Comparison of ENCODE assay signal across 20 cellular contexts in genomic region chr22:27391092-27391770, GRCh38.
DNase-seq lines count a peak whose midpoint lies in the region; ATAC-seq, FAIRE-seq and TF ChIP-seq lines count a peak whose summit lies in the region.
"Had no signal": no experiment of that assay in that cellular context is flagged by ENCODE, and none has a peak within 500 bp of the region (broad histone marks: within the 10 kb centered on the region; RNA-seq: fewer than 3 reads in every experiment).

No MANE protein-coding gene starts in this region.

- H3K27ac ChIP-seq in HEK293 (ENCODE audit: extremely low read depth, low read depth, low read length) (no peak overlapping the region), kidney (ENCODE audit: low read depth in 2 of 2, low read length in 2 of 2) (no peak overlapping the region)
- H3K27ac ChIP-seq: ascending aorta, PC-9, SJCRH30 had no signal

- ATAC-seq in sciatic nerve: peak; percentile 91
- no peak for ATAC-seq in HG02798 (IDR thresholded peaks at IDR 0.05; ENCODE audit: poor library complexity, unreplicated experiment)

- H3K9ac ChIP-seq in kidney (ENCODE audit: low read length in 2 of 2): no peak overlapping the region

- DNase-seq in fibroblast of pulmonary artery (ENCODE audit: low read depth) (peak; percentile 44), kidney (peak; percentile 91), sciatic nerve (ENCODE audit: low spot score) (peak; percentile 73), NCI-H146 (lab: John Stamatoyannopoulos, UW) (no peak), activated gamma-delta T cell (lab: John Stamatoyannopoulos, UW) (no peak), DMS79 (lab: John Stamatoyannopoulos, UW) (no peak)
- DNase-seq: activated CD4-positive, alpha-beta T cell treated with anti-CD3 and anti-CD28 coated beads, Interleukin-2, amount 50 U/mL, for 1 hour; activated CD8-positive, alpha-beta memory T cell treated with anti-CD3 and anti-CD28 coated beads, Interleukin-2, amount 50 U/mL, for 48 hours; activated gamma-delta T cell treated with Interleukin-2 at 50 U/mL for 16 hours; foreskin fibroblast; KBM-7; NCI-H187; NCI-H345; nucleus accumbens; PC-9; SJCRH30 had no signal

- no peak for TF ChIP-seq CTCF in HEK293 (tag by site-specific recombination; IDR thresholded peaks at IDR 0.05)
- peak; percentile 2 for TF ChIP-seq CTCF in fibroblast of pulmonary artery (IDR thresholded peaks at IDR 0.05; ENCODE audit: low read length, missing control alignments)
- TF ChIP-seq CTCF in kidney (IDR thresholded peaks at IDR 0.05; ENCODE audit: borderline replicate concordance, extremely low read depth, insufficient read depth): no peak

- intact Hi-C loops in kidney (cut with DNase I) (no loop called here), sciatic nerve (cut with DNase I) (no loop called here)

- peaks cover 8% of the 10 kb centered on the region for H3K4me1 ChIP-seq in HEK293 (ENCODE audit: control insufficient read depth, insufficient read depth, low read length)
- H3K4me1 ChIP-seq in kidney (ENCODE audit: control insufficient read depth in 1 of 2, insufficient read depth in 1 of 2, low read depth in 1 of 2, low read length in 2 of 2): no peaks in the 10 kb centered on the region
- H3K4me1 ChIP-seq: ascending aorta had no signal

- POLR2A ChIA-PET in HEK293 (lab: Yijun Ruan, JAX): no interaction called here

- no peak for FAIRE-seq in kidney (lab: Jason Lieb, UNC)
- FAIRE-seq: endothelial cell of umbilical vein had no signal

- H3K4me3 ChIP-seq in HEK293 (ENCODE audit: low read depth, low read length): no peak overlapping the region
- H3K4me3 ChIP-seq in fibroblast of pulmonary artery (replicated peaks; ENCODE audit: low read depth, low read length): no peak overlapping the region
- no peak overlapping the region for H3K4me3 ChIP-seq in kidney (ENCODE audit: low read length in 2 of 2)
- H3K4me3 ChIP-seq: ascending aorta, PC-9, SJCRH30 had no signal

- no peaks in the 10 kb centered on the region for H3K9me3 ChIP-seq in HEK293 (ENCODE audit: control insufficient read depth, insufficient read depth, low read depth, low read length)
- H3K9me3 ChIP-seq in kidney (ENCODE audit: control insufficient read depth in 1 of 2, low read length in 2 of 2): no peaks in the 10 kb centered on the region
- H3K9me3 ChIP-seq: ascending aorta, SJCRH30 had no signal

- CTCF ChIA-PET in HEK293 (lab: Yijun Ruan, JAX): interaction anchor here (1.1 kb wide), 1 partner anchor 1026 kb away, joined by 3 read pairs; no protein-coding TSS in a partner anchor

- H3K36me3 ChIP-seq in HEK293 (ENCODE audit: control insufficient read depth in 2 of 2, insufficient read depth in 1 of 2, low read length in 2 of 2): no peaks in the 10 kb centered on the region
- H3K36me3 ChIP-seq in kidney (ENCODE audit: control insufficient read depth in 1 of 2, insufficient read depth in 2 of 2, low read length in 2 of 2): no peaks in the 10 kb centered on the region
- H3K36me3 ChIP-seq: ascending aorta, SJCRH30 had no signal

TF ChIP-seq in HEK293, 187 proteins besides CTCF, POLR2A, EP300 and RAD21:
- TF ChIP-seq ZNF830 (tag by site-specific recombination; IDR thresholded peaks at IDR 0.05; ENCODE audit: low read depth): no peak
- peak; percentile 56; the same call in 1 of the 2 replicates for TF ChIP-seq EGR2 (tag by site-specific recombination; IDR thresholded peaks at IDR 0.05; ENCODE audit: low read depth)
- TF ChIP-seq ZFHX2 (tag by site-specific recombination; conservative IDR thresholded peaks at IDR 0.05): peak; percentile 41; the same call in 1 of the 2 replicates
- no peak for TF ChIP-seq ZNF292 (tag by site-specific recombination; IDR thresholded peaks at IDR 0.05; ENCODE audit: borderline replicate concordance, low read depth)
- TF ChIP-seq TSHZ1 (tag by site-specific recombination; IDR thresholded peaks at IDR 0.05; ENCODE audit: borderline replicate concordance): no peak
- TF ChIP-seq INSM2 (tag by site-specific recombination; IDR thresholded peaks at IDR 0.05): no peak
- no peak for TF ChIP-seq ZNF112 (tag by site-specific recombination; IDR thresholded peaks at IDR 0.05)
- TF ChIP-seq ZBTB49 (tag by site-specific recombination; IDR thresholded peaks at IDR 0.05; ENCODE audit: low read depth): no peak
- TF ChIP-seq TCF7L2 (IDR thresholded peaks at IDR 0.05; ENCODE audit: borderline replicate concordance, low read depth, low read length): no peak
- TF ChIP-seq ZEB2 (tag by site-specific recombination; IDR thresholded peaks at IDR 0.05): no peak
- TF ChIP-seq ZNF133 (tag by site-specific recombination; IDR thresholded peaks at IDR 0.05): no peak
- TF ChIP-seq ZBTB17 (tag by site-specific recombination; IDR thresholded peaks at IDR 0.05): no peak
- no peak for TF ChIP-seq ZNF302 (tag by site-specific recombination; IDR thresholded peaks at IDR 0.05; ENCODE audit: low read depth)
- TF ChIP-seq, protein P1, sequence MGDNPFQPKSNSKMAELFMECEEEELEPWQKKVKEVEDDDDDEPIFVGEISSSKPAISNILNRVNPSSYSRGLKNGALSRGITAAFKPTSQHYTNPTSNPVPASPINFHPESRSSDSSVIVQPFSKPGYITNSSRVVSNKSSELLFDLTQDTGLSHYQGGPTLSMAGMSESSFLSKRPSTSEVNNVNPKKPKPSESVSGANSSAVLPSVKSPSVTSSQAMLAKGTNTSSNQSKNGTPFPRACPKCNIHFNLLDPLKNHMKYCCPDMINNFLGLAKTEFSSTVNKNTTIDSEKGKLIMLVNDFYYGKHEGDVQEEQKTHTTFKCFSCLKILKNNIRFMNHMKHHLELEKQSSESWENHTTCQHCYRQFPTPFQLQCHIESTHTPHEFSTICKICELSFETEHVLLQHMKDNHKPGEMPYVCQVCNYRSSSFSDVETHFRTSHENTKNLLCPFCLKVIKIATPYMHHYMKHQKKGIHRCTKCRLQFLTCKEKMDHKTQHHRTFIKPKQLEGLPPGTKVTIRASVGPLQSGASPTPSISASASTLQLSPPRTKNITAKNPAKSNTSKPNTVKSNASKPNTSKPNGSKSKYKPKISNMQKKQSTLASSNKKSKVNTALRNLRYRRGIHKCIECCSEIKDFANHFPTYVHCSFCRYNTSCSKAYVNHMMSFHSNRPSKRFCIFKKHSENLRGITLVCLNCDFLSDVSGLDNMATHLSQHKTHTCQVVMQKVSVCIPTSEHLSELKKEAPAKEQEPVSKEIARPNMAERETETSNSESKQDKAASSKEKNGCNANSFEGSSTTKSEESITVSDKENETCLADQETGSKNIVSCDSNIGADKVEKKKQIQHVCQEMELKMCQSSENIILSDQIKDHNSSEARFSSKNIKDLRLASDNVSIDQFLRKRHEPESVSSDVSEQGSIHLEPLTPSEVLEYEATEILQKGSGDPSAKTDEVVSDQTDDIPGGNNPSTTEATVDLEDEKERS (tag by site-specific recombination; IDR thresholded peaks at IDR 0.05): no peak
TF ChIP-seq in HEK293: peak in this region for 2.

Comparison
In these comparisons a context has a peak if more than half of its experiments do, and no peak if none do; other contexts are left out.
1. DNase-seq: peak in fibroblast of pulmonary artery (single experiment), kidney (single experiment) and sciatic nerve (single experiment); none in NCI-H146 (single experiment), activated gamma-delta T cell (single experiment) and DMS79 (single experiment).